ENCODE assay signal across 1 cellular context in genomic region chr1:17125756-17126237, GRCh38.
TF ChIP-seq lines count a peak whose summit lies in the region.

No MANE protein-coding gene starts in this region.

TF ChIP-seq in K562, 482 proteins besides CTCF, POLR2A, EP300 and RAD21 (continued from another document and continues in another):
- TF ChIP-seq HBP1 (CRISPR knock-in tag; IDR thresholded peaks at IDR 0.05) (no peak), CREM (IDR thresholded peaks at IDR 0.05; ENCODE audit: low read depth) (peak; percentile 26; the same call in 1 of the 2 replicates), CC2D1A (IDR thresholded peaks at IDR 0.05) (peak; percentile 58; the same call in 1 of the 2 replicates), ZNF3 (CRISPR knock-in tag; IDR thresholded peaks at IDR 0.05) (no peak), LARP7 (IDR thresholded peaks at IDR 0.05) (no peak), ZNF133 (CRISPR knock-in tag; IDR thresholded peaks at IDR 0.05) (no peak), NR0B1 (IDR thresholded peaks at IDR 0.05; ENCODE audit: partially characterized antibody) (no peak), SMC3 (conservative IDR thresholded peaks at IDR 0.05; ENCODE audit: insufficient read depth, low read depth, low read length) (peak; percentile 98), BRCA1 (IDR thresholded peaks at IDR 0.05) (no peak), BRCA1 (CRISPR knock-in tag; IDR thresholded peaks at IDR 0.05) (no peak), NFE2 (IDR thresholded peaks at IDR 0.05; ENCODE audit: low read depth) (no peak), XRCC5 (IDR thresholded peaks at IDR 0.05; ENCODE audit: low read depth, low read length) (0 out of 2 replicates have a peak, but pooled peaks have one; percentile 41), RERE (CRISPR knock-in tag; IDR thresholded peaks at IDR 0.05; ENCODE audit: borderline replicate concordance) (no peak), CHAMP1 (IDR thresholded peaks at IDR 0.05) (no peak), REST (CRISPR knock-in tag; IDR thresholded peaks at IDR 0.05; ENCODE audit: low read depth) (no peak), TCF15 (CRISPR knock-in tag; IDR thresholded peaks at IDR 0.05) (no peak), GABPB1 (CRISPR knock-in tag; IDR thresholded peaks at IDR 0.05) (no peak), PCBP2 (IDR thresholded peaks at IDR 0.05; ENCODE audit: low read depth, low read length, poor library complexity, severe bottlenecking) (no peak), MNT (conservative IDR thresholded peaks at IDR 0.05) (no peak), ZEB2 (IDR thresholded peaks at IDR 0.05) (no peak), SNIP1 (IDR thresholded peaks at IDR 0.05; ENCODE audit: low read depth) (no peak), ARID2 (IDR thresholded peaks at IDR 0.05) (peak; percentile 63; the same call in 1 of the 2 replicates), SMARCE1 (IDR thresholded peaks at IDR 0.05) (no peak), ARNT (IDR thresholded peaks at IDR 0.05) (no peak), BRD4 (IDR thresholded peaks at IDR 0.05) (no peak), PHB (CRISPR knock-in tag; IDR thresholded peaks at IDR 0.05) (no peak), PHTF2 (CRISPR knock-in tag; IDR thresholded peaks at IDR 0.05) (no peak), SIRT6 (IDR thresholded peaks at IDR 0.05; ENCODE audit: low read depth, low read length) (no peak), TAF7 (tag; IDR thresholded peaks at IDR 0.05) (no peak), HSF4 (CRISPR knock-in tag; IDR thresholded peaks at IDR 0.05; ENCODE audit: borderline replicate concordance) (no peak), PHF21A (IDR thresholded peaks at IDR 0.05; ENCODE audit: borderline replicate concordance, low read depth) (no peak), EZH2 (IDR thresholded peaks at IDR 0.05; ENCODE audit: borderline replicate concordance, low read depth, low read length) (no peak), TRIM24 (IDR thresholded peaks at IDR 0.05) (no peak), KAT8 (IDR thresholded peaks at IDR 0.05; ENCODE audit: low read depth) (no peak), LCOR (CRISPR knock-in tag; IDR thresholded peaks at IDR 0.05) (no peak), HMGN3 (IDR thresholded peaks at IDR 0.05; ENCODE audit: borderline replicate concordance, extremely low read depth, insufficient read length, low read depth, low read length) (no peak), MED1 (CRISPR knock-in tag; IDR thresholded peaks at IDR 0.05; ENCODE audit: borderline replicate concordance) (no peak), CSDE1 (IDR thresholded peaks at IDR 0.05) (no peak), TFE3 (CRISPR knock-in tag; IDR thresholded peaks at IDR 0.05) (no peak), ADNP (tag; IDR thresholded peaks at IDR 0.05) (no peak), TGIF2 (CRISPR knock-in tag; IDR thresholded peaks at IDR 0.05) (no peak), BCOR (IDR thresholded peaks at IDR 0.05) (no peak), CBX3 (IDR thresholded peaks at IDR 0.05; ENCODE audit: borderline replicate concordance in 1 of 2, low read length in 2 of 2) (no peak), CHCHD3 (CRISPR knock-in tag; IDR thresholded peaks at IDR 0.05) (no peak), ZNF639 (CRISPR knock-in tag; conservative IDR thresholded peaks at IDR 0.05 in 1 of 2, IDR thresholded peaks at IDR 0.05 in 1 of 2) (no peak), GATA2 (CRISPR knock-in tag; IDR thresholded peaks at IDR 0.05) (no peak), TAF1 (IDR thresholded peaks at IDR 0.05; ENCODE audit: control insufficient read depth, extremely low read depth, insufficient read depth, low read length, severe bottlenecking) (no peak)
